Comparison of ENCODE assay signal across 3 cellular contexts in genomic region chr1:179417760-179418159, GRCh38. TPM values are rescaled to one million over a fixed set of nuclear protein-coding genes. Genes with fewer than 3 reads are reported as not detected.
"Had no signal": no experiment of that assay in that cellular context is flagged by ENCODE, and none has a peak within 500 bp of the region (broad histone marks: within the 10 kb centered on the region; RNA-seq: fewer than 3 reads in every experiment).

No MANE protein-coding gene starts in this region.

RNA-seq across cellular contexts. Expression of gene AXDND1, which starts 52.0 kb away (rescaled TPM):
- total RNA-seq: HT-29, IMR-90 had no signal
- polyA plus RNA-seq: IgD-negative memory B cell, IMR-90 had no signal
